ENCODE assay signal across 9 cellular contexts in genomic region chrX:22135171-22135711, GRCh38.
DNase-seq lines count a peak whose midpoint lies in the region; ATAC-seq and TF ChIP-seq lines count a peak whose summit lies in the region.
"Had no signal": no experiment of that assay in that cellular context is flagged by ENCODE, and none has a peak within 500 bp of the region (broad histone marks: within the 10 kb centered on the region; RNA-seq: fewer than 3 reads in every experiment).

No MANE protein-coding gene starts in this region.

- H3K4me2 ChIP-seq in PC-3 (ENCODE audit: low read length): peak overlapping the region; percentile 87

- H3K36me3 ChIP-seq in PC-3 (ENCODE audit: low read depth, low read length): no peaks in the 10 kb centered on the region
- H3K36me3 ChIP-seq in esophagus squamous epithelium: no peaks in the 10 kb centered on the region

- POLR2A ChIA-PET in PC-3 (lab: Charles Lee; ENCODE audit: unreplicated experiment): interaction anchor here (0.6 kb wide), 1 partner anchor 30 kb away, joined by 5 read pairs; no protein-coding TSS in a partner anchor

- BruUV-seq in PC-3 (replicated peaks; lab: Mats Ljungman, UMichigan): no TSS peak

- H3K9me3 ChIP-seq in PC-3 (ENCODE audit: low read length) (no peaks in the 10 kb centered on the region), esophagus squamous epithelium (no peaks in the 10 kb centered on the region)

- peaks cover 29% of the 10 kb centered on the region for H3K4me1 ChIP-seq in PC-3 (ENCODE audit: insufficient read depth, low read length)
- peaks cover 0 to 30% (median 7%) of the 10 kb centered on the region in 3 donors for H3K4me1 ChIP-seq in esophagus squamous epithelium

- TF ChIP-seq POLR2A in esophagus squamous epithelium (IDR thresholded peaks at IDR 0.05): no peak

- ATAC-seq in PC-3 (peak; percentile 60), GM19023 (IDR thresholded peaks at IDR 0.05; ENCODE audit: unreplicated experiment) (no peak), HG02973 (IDR thresholded peaks at IDR 0.05; ENCODE audit: unreplicated experiment) (no peak)

- intact Hi-C loops in PC-3 (cut with micrococcal nuclease) (loop anchor here (5.0 to 10.0 kb wide), 3 partner anchors 167 to 1417 kb away; no protein-coding TSS in a partner anchor), esophagus squamous epithelium (cut with DNase I) (loop anchor here (10.0 kb wide), 1 partner anchor 150 kb away; no protein-coding TSS in a partner anchor)

- H3K27me3 ChIP-seq in PC-3 (ENCODE audit: low read length): no peaks in the 10 kb centered on the region
- H3K27me3 ChIP-seq in esophagus squamous epithelium: no peaks in the 10 kb centered on the region

- peak overlapping the region; percentile 78; the same call in 1 of the 2 replicates for H2AFZ ChIP-seq in PC-3 (ENCODE audit: low read length)

- 30 to 38% methylated on average over 1 to 4 of the region's 4 CpGs for WGBS in esophagus squamous epithelium, 2 donors

- peak overlapping the region; percentile 73 for H3K9ac ChIP-seq in PC-3 (ENCODE audit: low read length)

- no peaks in the 10 kb centered on the region for H3F3A ChIP-seq in PC-3 (ENCODE audit: low read length, unreplicated experiment)

- H4K20me1 ChIP-seq in PC-3 (ENCODE audit: low read length): no peaks in the 10 kb centered on the region

- H3K27ac ChIP-seq in PC-3 (ENCODE audit: low read length): peak overlapping the region; percentile 97
- peak overlapping the region; percentile 37 to 62 (median 45) for H3K27ac ChIP-seq in esophagus squamous epithelium

- DNase-seq in EH (ENCODE audit: low read depth): peak; percentile 64
- DNase-seq in PC-3: peak; percentile 55
- DNase-seq in esophagus squamous epithelium (lab: John Stamatoyannopoulos, UW): no peak
- DNase-seq in pons (ENCODE audit: low spot score): peak; percentile 48
- DNase-seq in activated CD4-positive, CD25-positive, alpha-beta regulatory T cell (lab: John Stamatoyannopoulos, UW): no peak
- no peak for DNase-seq in effector CD8-positive, alpha-beta T cell (lab: John Stamatoyannopoulos, UW)
- DNase-seq: dorsolateral prefrontal cortex had no signal

- H3K9me2 ChIP-seq in PC-3 (replicated peaks; ENCODE audit: low read length): no peaks in the 10 kb centered on the region

- CTCF ChIA-PET in PC-3 (lab: Charles Lee): interaction anchor here (0.6 to 1.4 kb wide), 6 partner anchors 13 to 613 kb away, joined by 3 to 8 read pairs (median 4); no protein-coding TSS in a partner anchor

- H3K4me3 ChIP-seq in PC-3 (ENCODE audit: low read length) (peak overlapping the region; percentile 55), esophagus squamous epithelium (no peak overlapping the region)

- TF ChIP-seq CTCF in PC-3 (conservative IDR thresholded peaks at IDR 0.05; ENCODE audit: low read depth, low read length) (no peak), esophagus squamous epithelium (IDR thresholded peaks at IDR 0.05) (no peak)

- H3K79me2 ChIP-seq in PC-3 (ENCODE audit: low read length): no peaks in the 10 kb centered on the region

Comparison
In these comparisons a context has a peak if more than half of its experiments do, and no peak if none do; other contexts are left out.
1. DNase-seq: peak in EH (single experiment), PC-3 (single experiment) and pons (single experiment); none in esophagus squamous epithelium (single experiment), activated CD4-positive, CD25-positive, alpha-beta regulatory T cell (0 of 4) and effector CD8-positive, alpha-beta T cell (single experiment).